8 cellular contexts compared by ENCODE assay signal in the genomic region with DNA sequence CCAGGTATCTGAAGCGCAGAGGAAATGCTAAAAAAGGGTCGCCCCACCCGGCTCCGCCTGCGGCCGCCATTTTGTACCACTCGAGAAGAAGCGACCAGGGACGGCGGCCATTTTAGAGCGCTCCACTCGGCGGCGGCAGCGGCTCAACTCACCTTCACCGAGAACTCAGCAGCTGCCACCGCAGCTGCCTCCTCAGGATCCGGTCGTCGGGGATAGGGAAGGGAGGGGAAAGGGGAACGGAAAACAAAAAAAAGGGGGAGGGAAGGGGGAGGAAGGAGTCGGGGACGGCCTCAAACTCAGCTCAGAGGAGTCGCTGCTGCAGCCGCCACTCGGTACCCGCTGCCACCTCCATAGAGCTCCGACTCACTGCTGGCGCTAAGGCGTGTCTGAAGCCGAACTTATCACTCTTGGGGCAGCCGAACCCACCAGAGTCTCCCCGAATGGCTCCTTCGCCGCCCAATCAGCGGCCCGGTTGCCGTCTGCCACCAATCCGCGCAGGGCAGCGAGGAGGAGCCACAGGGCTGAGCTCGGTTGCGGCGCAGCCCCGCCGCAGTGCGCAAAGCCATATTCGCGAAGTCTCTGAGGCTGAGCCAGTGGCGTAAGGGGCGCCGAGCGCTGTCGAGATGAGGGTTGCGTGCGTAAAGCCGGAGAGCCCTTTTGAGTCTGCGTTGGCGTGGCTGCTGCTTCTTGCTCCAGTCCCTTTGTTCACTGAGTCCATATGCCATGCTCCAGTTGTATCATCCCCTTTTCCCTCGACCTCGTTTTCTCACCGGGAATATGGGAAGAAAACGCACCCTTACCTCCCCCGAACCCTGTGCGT. TPM values are rescaled to one million over a fixed set of nuclear protein-coding genes. Genes with fewer than 3 reads are reported as not detected.
DNase-seq lines count a peak whose midpoint lies in the region; ATAC-seq, FAIRE-seq and TF ChIP-seq lines count a peak whose summit lies in the region.

A gene (minus strand): TSS at position 374 of the 820 bp plus-strand sequence.

- TF ChIP-seq POLR2A in H54 (IDR thresholded peaks at IDR 0.05; ENCODE audit: low read depth, low read length) (peak; percentile 98), Raji (IDR thresholded peaks at IDR 0.05; ENCODE audit: insufficient read depth, low read depth, low read length) (peak; percentile 100)

- H3K36me3 Mint-ChIP-seq in natural killer cell treated with Interleukin-12 subunit alpha and Interleukin-12 subunit beta and Interleukin-15 and Interleukin-18, amount 100 ng/mL, for 72 hours: peaks cover 35% of the 10 kb centered on the region

- peak; percentile 97 to 98 for ATAC-seq in natural killer cell treated with Interleukin-12 subunit alpha and Interleukin-12 subunit beta and Interleukin-15 and Interleukin-18, amount 100 ng/mL, for 72 hours
- ATAC-seq in stimulated activated naive CD8-positive, alpha-beta T cell treated with anti-CD3 and anti-CD28 coated beads, Interleukin-15, Interleukin-2, amounts not matched to agents 100 U/mL and 50 U/mL, for 24 hours: peak; percentile 98

- no peaks in the 10 kb centered on the region for H3F3A ChIP-seq in Loucy (ENCODE audit: low read depth)

- H3K9ac ChIP-seq in Loucy (ENCODE audit: low read depth, low read length, poor library complexity, severe bottlenecking): peak within 1 kb of the TSS; percentile 100

- no peak for TF ChIP-seq CTCF in Loucy (conservative IDR thresholded peaks at IDR 0.05; ENCODE audit: low read length)

- H3K4me3 ChIP-seq in Loucy (ENCODE audit: low read length, poor library complexity, severe bottlenecking): peak within 1 kb of the TSS; percentile 82

- no peaks in the 10 kb centered on the region for H3K9me3 ChIP-seq in Loucy (ENCODE audit: insufficient read depth, low read depth, low read length)

- no peaks in the 10 kb centered on the region for H3K9me2 ChIP-seq in Loucy (replicated peaks; ENCODE audit: low read depth, low read length)

- H3K4me3 Mint-ChIP-seq in natural killer cell treated with Interleukin-12 subunit alpha and Interleukin-12 subunit beta and Interleukin-15 and Interleukin-18, amount 100 ng/mL, for 72 hours: peak within 1 kb of the TSS; percentile 92

- no peaks in the 10 kb centered on the region for H3K9me3 Mint-ChIP-seq in natural killer cell treated with Interleukin-12 subunit alpha and Interleukin-12 subunit beta and Interleukin-15 and Interleukin-18, amount 100 ng/mL, for 72 hours

- peaks cover 41% of the 10 kb centered on the region for H4K20me1 ChIP-seq in Loucy (ENCODE audit: insufficient read depth, low read length, poor library complexity, severe bottlenecking)

- peak; percentile 92 for FAIRE-seq in H54 (lab: Jason Lieb, UNC)

- peak; percentile 99 for DNase-seq in EL
- DNase-seq in H54 (ENCODE audit: insufficient read length, low spot score): peak; percentile 89
- peak; percentile 97 for DNase-seq in activated T-helper 9 cell treated with anti-CD3 and anti-CD28 coated beads, Interleukin-2, amount 50 U/mL, for 16 hours (ENCODE audit: low read depth)
- DNase-seq in fibroblast of peridontal ligament (ENCODE audit: extremely low read depth): peak; percentile 98
- peak; percentile 98 for DNase-seq in natural killer cell treated with Interleukin-12 subunit alpha and Interleukin-12 subunit beta and Interleukin-15 and Interleukin-18, amount 100 ng/mL, for 72 hours (ENCODE audit: low spot score)
- peak; percentile 97 for DNase-seq in stimulated activated naive CD8-positive, alpha-beta T cell treated with anti-CD3 and anti-CD28 coated beads, Interleukin-15, Interleukin-2, amounts not matched to agents 100 U/mL and 50 U/mL, for 24 hours

- H3K4me1 ChIP-seq in Loucy (ENCODE audit: insufficient read depth, low read length, poor library complexity, severe bottlenecking): peaks cover 44% of the 10 kb centered on the region

- peak within 1 kb of the TSS; percentile 92 to 97 for H3K27ac Mint-ChIP-seq in natural killer cell treated with Interleukin-12 subunit alpha and Interleukin-12 subunit beta and Interleukin-15 and Interleukin-18, amount 100 ng/mL, for 72 hours

- peak within 1 kb of the TSS; percentile 98 for H3K4me2 ChIP-seq in Loucy (ENCODE audit: low read depth, low read length, poor library complexity, severe bottlenecking)

- H3K27me3 Mint-ChIP-seq in natural killer cell treated with Interleukin-12 subunit alpha and Interleukin-12 subunit beta and Interleukin-15 and Interleukin-18, amount 100 ng/mL, for 72 hours: peaks cover 0 to 8% of the 10 kb centered on the region in 2 donors

- H2AFZ ChIP-seq in Loucy (ENCODE audit: low read length): peak within 1 kb of the TSS; percentile 92

- peaks cover 8% of the 10 kb centered on the region for H3K27me3 ChIP-seq in Loucy (ENCODE audit: insufficient read depth, low read length, poor library complexity, severe bottlenecking)

- H3K36me3 ChIP-seq in Loucy (ENCODE audit: insufficient read depth, low read length): peaks cover 36% of the 10 kb centered on the region

- H3K79me2 ChIP-seq in Loucy (ENCODE audit: insufficient read depth, low read length): peaks cover 61% of the 10 kb centered on the region

- peaks cover 35 to 40% of the 10 kb centered on the region in 2 donors for H3K4me1 Mint-ChIP-seq in natural killer cell treated with Interleukin-12 subunit alpha and Interleukin-12 subunit beta and Interleukin-15 and Interleukin-18, amount 100 ng/mL, for 72 hours (ENCODE audit: low read depth in 2 of 2)

RNA-seq across cellular contexts. Expression of the gene that starts here (rescaled TPM):
- 1,000 to 10,000 TPM in 1 of 2 donors, 100 to 1,000 TPM in 1; 997 to 1,080 TPM for total RNA-seq in natural killer cell treated with Interleukin-12 subunit alpha and Interleukin-12 subunit beta and Interleukin-15 and Interleukin-18, amount 100 ng/mL, for 72 hours

Comparison
In these comparisons a context has a peak if more than half of its experiments do, and no peak if none do; other contexts are left out.
1. Peak in every context shown above with its lines: DNase-seq, ATAC-seq and H3K4me3 ChIP-seq.